Comparison of ENCODE assay signal across 19 cellular contexts in genomic region chr3:43838877-43839276, GRCh38.
DNase-seq lines count a peak whose midpoint lies in the region; ATAC-seq and TF ChIP-seq lines count a peak whose summit lies in the region.
"Had no signal": no experiment of that assay in that cellular context is flagged by ENCODE, and none has a peak within 500 bp of the region (broad histone marks: within the 10 kb centered on the region; RNA-seq: fewer than 3 reads in every experiment).

No MANE protein-coding gene starts in this region.

- H3F3A ChIP-seq in GM23338 (replicated peaks; ENCODE audit: low read depth) = no peaks in the 10 kb centered on the region

- intact Hi-C loops in aorta (cut with DNase I) = no loop called here

- H3K27me3 Mint-ChIP-seq in GM23338 (ENCODE audit: insufficient read depth, low read depth, poor library complexity) = no peaks in the 10 kb centered on the region

- H3K9me3 Mint-ChIP-seq in GM23338 = peaks cover 9% of the 10 kb centered on the region

- DNase-seq in GM23338 (ENCODE audit: low spot score) (peak; percentile 55), RWPE2 (ENCODE audit: low spot score) (no peak), iPS DF 19.7 (ENCODE audit: low read depth, low spot score) (peak; percentile 20), AML-193 (lab: John Stamatoyannopoulos, UW) (no peak), aorta (no peak), DMS153 (lab: John Stamatoyannopoulos, UW) (no peak)
- DNase-seq: activated CD4-positive, alpha-beta T cell treated with anti-CD3 and anti-CD28 coated beads for 1 hour; activated gamma-delta T cell; anterior cingulate cortex; erythroblast; GDM1; immature natural killer cell; NCI-H1092; NK-92 treated with Interleukin-12 subunit alpha and Interleukin-12 subunit beta, amount 100 ng/mL, for 24 hours; right cardiac atrium had no signal

- H3K4me3 ChIP-seq in GM23338 = no peak overlapping the region
- H3K4me3 ChIP-seq in RWPE2 (ENCODE audit: severe bottlenecking) = no peak overlapping the region
- no peak overlapping the region for H3K4me3 ChIP-seq in aorta (ENCODE audit: low read length in 2 of 2)

- no peak overlapping the region for H3K4me3 Mint-ChIP-seq in GM23338
- H3K4me3 Mint-ChIP-seq: immature natural killer cell; mesothelial cell of epicardium; T-helper 2 cell treated with Interferon-gamma antibody and Interleukin-4, amounts not matched to agents 5 μg/mL and 100 μg/mL, for 36 hours had no signal

- no peak overlapping the region for H3K27ac Mint-ChIP-seq in GM23338
- H3K27ac Mint-ChIP-seq: immature natural killer cell; mesothelial cell of epicardium; T-helper 2 cell treated with Interferon-gamma antibody and Interleukin-4, amounts not matched to agents 5 μg/mL and 100 μg/mL, for 36 hours had no signal

- H3K4me1 ChIP-seq in GM23338 (ENCODE audit: insufficient read depth) (no peaks in the 10 kb centered on the region), RWPE2 (ENCODE audit: insufficient read depth, poor library complexity, severe bottlenecking) (no peaks in the 10 kb centered on the region), aorta (ENCODE audit: control insufficient read depth in 1 of 2, insufficient read depth in 2 of 2, low read length in 2 of 2) (no peaks in the 10 kb centered on the region)

- H3K27me3 ChIP-seq in GM23338 (ENCODE audit: insufficient read depth) (no peaks in the 10 kb centered on the region), RWPE2 (ENCODE audit: insufficient read depth, poor library complexity, severe bottlenecking) (no peaks in the 10 kb centered on the region), aorta (ENCODE audit: control insufficient read depth in 1 of 2, insufficient read depth in 2 of 2, low read length in 1 of 2) (no peaks in the 10 kb centered on the region)

- peak; percentile 70 for ATAC-seq in GM23338
- no peak for ATAC-seq in RWPE2 (ENCODE audit: low read depth)
- no peak for ATAC-seq in HG03025 (IDR thresholded peaks at IDR 0.05; ENCODE audit: low FRiP score, unreplicated experiment)
- no peak for ATAC-seq in aorta (ENCODE audit: low FRiP score)
- ATAC-seq: right cardiac atrium had no signal

- no peaks in the 10 kb centered on the region for H3K4me1 Mint-ChIP-seq in GM23338
- H3K4me1 Mint-ChIP-seq: immature natural killer cell, mesothelial cell of epicardium had no signal

- H3K4me2 ChIP-seq in GM23338 = no peak overlapping the region

- H3K9me3 ChIP-seq in RWPE2 (ENCODE audit: severe bottlenecking) = peaks cover 4% of the 10 kb centered on the region
- peaks cover 3% of the 10 kb centered on the region for H3K9me3 ChIP-seq in aorta (ENCODE audit: control insufficient read depth, low read length)

- H4K20me1 ChIP-seq in GM23338 (replicated peaks; ENCODE audit: insufficient read depth) = no peaks in the 10 kb centered on the region

- H3K36me3 ChIP-seq in GM23338 (ENCODE audit: insufficient read depth) (no peaks in the 10 kb centered on the region), RWPE2 (ENCODE audit: low read depth) (no peaks in the 10 kb centered on the region), aorta (ENCODE audit: control insufficient read depth in 1 of 2, insufficient read depth in 2 of 2, low read length in 1 of 2) (no peaks in the 10 kb centered on the region)

- peak; percentile 56 for TF ChIP-seq CTCF in C4-2B (conservative IDR thresholded peaks at IDR 0.05)
- peak; percentile 50 to 76 for TF ChIP-seq CTCF in GM23338 (conservative IDR thresholded peaks at IDR 0.05; ENCODE audit: low read depth in 2 of 2)
- TF ChIP-seq CTCF in RWPE2 (IDR thresholded peaks at IDR 0.05; ENCODE audit: poor library complexity, severe bottlenecking) = peak; percentile 16

- no peaks in the 10 kb centered on the region for H3K79me2 ChIP-seq in GM23338 (replicated peaks; ENCODE audit: insufficient read depth)

- WGBS in aorta, 2 donors = 85 to 96% methylated on average over 1 of the region's 1 CpG

- H3K27ac ChIP-seq in C4-2B = no peak overlapping the region
- no peak overlapping the region for H3K27ac ChIP-seq in GM23338 (ENCODE audit: low read depth)
- H3K27ac ChIP-seq in RWPE2 (ENCODE audit: poor library complexity, severe bottlenecking) = no peak overlapping the region
- H3K27ac ChIP-seq in aorta (ENCODE audit: low read depth in 1 of 2, low read length in 2 of 2) = no peak overlapping the region

- H3K9me2 ChIP-seq in GM23338 (ENCODE audit: insufficient read depth) = no peaks in the 10 kb centered on the region

- no peaks in the 10 kb centered on the region for H3K36me3 Mint-ChIP-seq in GM23338 (ENCODE audit: low read depth)
- H3K36me3 Mint-ChIP-seq: mesothelial cell of epicardium had no signal

- H2AFZ ChIP-seq in GM23338 = no peak overlapping the region

TF ChIP-seq in GM23338, 12 proteins besides CTCF, POLR2A, EP300 and RAD21 (continues in another document):
- TF ChIP-seq JUNB (IDR thresholded peaks at IDR 0.05; ENCODE audit: unreplicated experiment) (no peak), NANOG (IDR thresholded peaks at IDR 0.05; ENCODE audit: borderline replicate concordance) (no peak), ETS1 (IDR thresholded peaks at IDR 0.05) (no peak), EZH2phosphoT487 (IDR thresholded peaks at IDR 0.05; ENCODE audit: unreplicated experiment) (no peak), ZNF114 (CRISPR knock-in tag; IDR thresholded peaks at IDR 0.05) (no peak), REST (IDR thresholded peaks at IDR 0.05; ENCODE audit: unreplicated experiment) (no peak), CREB1 (CRISPR knock-in tag; IDR thresholded peaks at IDR 0.05; ENCODE audit: low read depth) (no peak), STAT1 (IDR thresholded peaks at IDR 0.05; ENCODE audit: unreplicated experiment) (no peak), POLR2AphosphoS5 (IDR thresholded peaks at IDR 0.05; ENCODE audit: low read depth) (no peak), EZH2 (IDR thresholded peaks at IDR 0.05; ENCODE audit: low read depth, unreplicated experiment) (no peak), ZNF331 (CRISPR knock-in tag; IDR thresholded peaks at IDR 0.05; ENCODE audit: low read depth) (no peak)

Comparison
In these comparisons a context has a peak if more than half of its experiments do, and no peak if none do; other contexts are left out.
1. DNase-seq: peak in GM23338 (single experiment) and iPS DF 19.7 (single experiment); none in RWPE2 (single experiment), AML-193 (0 of 2), aorta (0 of 2) and DMS153 (single experiment).
2. Peak in every context shown above with its lines, with median percentiles within 50 percentile points of each other: CTCF ChIP-seq.